In genomic region chr6:3939559-3939958, GRCh38 we compare ENCODE assay signal across 16 cellular contexts.
DNase-seq lines count a peak whose midpoint lies in the region; ATAC-seq and TF ChIP-seq lines count a peak whose summit lies in the region.
"Had no signal": no experiment of that assay in that cellular context is flagged by ENCODE, and none has a peak within 500 bp of the region (broad histone marks: within the 10 kb centered on the region; RNA-seq: fewer than 3 reads in every experiment).

No MANE protein-coding gene starts in this region.

- no peak overlapping the region for H3K14ac ChIP-seq in neuronal stem cell (ENCODE audit: low read length)

- TF ChIP-seq EP300 in SK-N-SH (IDR thresholded peaks at IDR 0.05; ENCODE audit: borderline replicate concordance in 1 of 2, low read depth in 1 of 2, low read length in 1 of 2) = no peak

- no peak overlapping the region for H3K4me3 ChIP-seq in SK-N-SH (ENCODE audit: low read depth in 2 of 2, low read length in 1 of 2)
- no peak overlapping the region for H3K4me3 ChIP-seq in Panc1 (ENCODE audit: low read depth in 2 of 2, low read length in 2 of 2)
- no peak overlapping the region for H3K4me3 ChIP-seq in neuronal stem cell (ENCODE audit: low read length in 2 of 2)
- no peak overlapping the region for H3K4me3 ChIP-seq in right atrium auricular region
- no peak overlapping the region for H3K4me3 ChIP-seq in thyroid gland (replicated peaks in 1 of 3)
- H3K4me3 ChIP-seq: BLaER1 had no signal

- CTCF ChIA-PET in SK-N-SH (lab: Yijun Ruan, JAX) (interaction anchor here (0.7 to 1.5 kb wide), 2 partner anchors 51 to 91 kb away, joined by 3 to 6 read pairs; no protein-coding TSS in a partner anchor), Panc1 (lab: Charles Lee) (no interaction called here)

- H3K9ac ChIP-seq in SK-N-SH (no peak overlapping the region), neuronal stem cell (ENCODE audit: low read depth, low read length, poor library complexity) (no peak overlapping the region)
- H3K9ac ChIP-seq: BLaER1 had no signal

- H2BK12ac ChIP-seq in neuronal stem cell (ENCODE audit: low read length) = no peak overlapping the region

- TF ChIP-seq POLR2A in thyroid gland (IDR thresholded peaks at IDR 0.05) = no peak

- WGBS in SK-N-SH (ENCODE audit: low lambda C conversion rate) = 64% methylated on average over 5 of the region's 6 CpGs
- no CpG with 5 or more reads among the region's 6 CpGs for WGBS in neuronal stem cell (ENCODE audit: extremely low coverage in 2 of 2, insufficient read length in 2 of 2, insufficient replicate concordance in 1 of 2), 2 donors
- WGBS in thyroid gland, 2 donors = 78 to 82% methylated on average over 2 to 6 of the region's 6 CpGs

- H2BK120ac ChIP-seq in neuronal stem cell (ENCODE audit: low read depth, low read length) = no peak overlapping the region

- no peak; the same call in 2 of the 3 replicates for ATAC-seq in SK-N-SH treated with all-trans-retinoic acid at 6 μM for 48 hours
- ATAC-seq in Panc1 = 0 out of 2 replicates have a peak, but pooled peaks have one; percentile 26
- ATAC-seq: CD8-positive, alpha-beta T cell had no signal

- H3K4me1 ChIP-seq in SK-N-SH (ENCODE audit: control insufficient read depth in 1 of 2, insufficient read depth in 2 of 2, low read depth in 1 of 2, low read length in 1 of 2) (peaks cover 0 to 2% of the 10 kb centered on the region in 2 experiments; a peak in 1 of 4 replicates), Panc1 (ENCODE audit: control insufficient read depth, insufficient read depth, low read length) (no peaks in the 10 kb centered on the region), neuronal stem cell (ENCODE audit: control insufficient read depth in 2 of 2, insufficient read depth in 1 of 2, low read depth in 1 of 2, low read length in 2 of 2) (no peaks in the 10 kb centered on the region), right atrium auricular region (no peaks in the 10 kb centered on the region), thyroid gland (no peaks in the 10 kb centered on the region)
- H3K4me1 ChIP-seq: BLaER1, Caco-2 had no signal

- no peak for TF ChIP-seq RAD21 in SK-N-SH (IDR thresholded peaks at IDR 0.05; ENCODE audit: low read length)

- no peak overlapping the region for H3K23ac ChIP-seq in neuronal stem cell (ENCODE audit: low read depth, low read length, poor library complexity)

- H4K20me1 ChIP-seq in SK-N-SH (ENCODE audit: insufficient read depth) = no peaks in the 10 kb centered on the region
- H4K20me1 ChIP-seq: BLaER1 had no signal

- in situ Hi-C loops in Panc1 (cut with HindIII; ENCODE audit: low pct_unique_long_range_greater_than_20kb, low sequenced_read_pairs) = no loop called here

- H3K9me2 ChIP-seq in SK-N-SH = no peaks in the 10 kb centered on the region

- H2BK15ac ChIP-seq in neuronal stem cell (ENCODE audit: low read length) = no peak overlapping the region

- H3K4ac ChIP-seq in neuronal stem cell (ENCODE audit: low read length) = no peak overlapping the region

- no peaks in the 10 kb centered on the region for H3F3A ChIP-seq in SK-N-SH (replicated peaks; ENCODE audit: insufficient read depth)

- no peak overlapping the region for H2BK5ac ChIP-seq in neuronal stem cell (ENCODE audit: low read length)

- TF ChIP-seq CTCF in SK-N-SH (IDR thresholded peaks at IDR 0.05) = no peak
- TF ChIP-seq CTCF in Panc1 (IDR thresholded peaks at IDR 0.05) = no peak
- no peak for TF ChIP-seq CTCF in right atrium auricular region (IDR thresholded peaks at IDR 0.05)
- no peak for TF ChIP-seq CTCF in thyroid gland (IDR thresholded peaks at IDR 0.05)

- no peak overlapping the region for H4K8ac ChIP-seq in neuronal stem cell (ENCODE audit: low read depth, low read length)

- H2AFZ ChIP-seq in SK-N-SH (ENCODE audit: low read depth) = no peak overlapping the region
- H2AFZ ChIP-seq in neuronal stem cell (ENCODE audit: low read length) = no peak overlapping the region

- H3K27ac ChIP-seq in SK-N-SH (ENCODE audit: low read depth in 2 of 2, low read length in 1 of 2) (no peak overlapping the region), Panc1 (ENCODE audit: low read length) (no peak overlapping the region), neuronal stem cell (replicated peaks; ENCODE audit: low read length) (no peak overlapping the region), right atrium auricular region (no peak overlapping the region), thyroid gland (no peak overlapping the region)
- H3K27ac ChIP-seq: 22Rv1, BLaER1, C4-2B had no signal

- no peak overlapping the region for H3K4me2 ChIP-seq in SK-N-SH
- no peak overlapping the region for H3K4me2 ChIP-seq in neuronal stem cell (ENCODE audit: insufficient read depth, low read length, poor library complexity, severe bottlenecking)
- H3K4me2 ChIP-seq: BLaER1 had no signal

- H4K91ac ChIP-seq in neuronal stem cell (ENCODE audit: low read depth, low read length, poor library complexity) = no peak overlapping the region

- no TSS peak for BruUV-seq in Panc1 (replicated peaks; lab: Mats Ljungman, UMichigan)

- peak; percentile 31 for DNase-seq in SK-N-SH
- DNase-seq in Panc1 (ENCODE audit: low read depth, low spot score) = no peak
- no peak for DNase-seq in neuronal stem cell (ENCODE audit: low spot score)
- no peak for DNase-seq in right atrium auricular region (ENCODE audit: low spot score)
- no peak for DNase-seq in thyroid gland
- DNase-seq: Caco-2; CD4-positive, CD25-positive, alpha-beta regulatory T cell; CD8-positive, alpha-beta T cell; DMS153; DND-41; H7; HCEC 1CT had no signal

- H3K27me3 ChIP-seq in SK-N-SH (ENCODE audit: insufficient read depth) (no peaks in the 10 kb centered on the region), Panc1 (ENCODE audit: control insufficient read depth, insufficient read depth, low read length) (no peaks in the 10 kb centered on the region), neuronal stem cell (ENCODE audit: control insufficient read depth in 3 of 3, insufficient read depth in 3 of 3, low read depth in 1 of 3, low read length in 3 of 3) (no peaks in the 10 kb centered on the region), right atrium auricular region (no peaks in the 10 kb centered on the region), thyroid gland (no peaks in the 10 kb centered on the region)
- H3K27me3 ChIP-seq: BLaER1 had no signal

- no peaks in the 10 kb centered on the region for H3K9me3 ChIP-seq in SK-N-SH
- H3K9me3 ChIP-seq in Panc1 (ENCODE audit: control insufficient read depth, insufficient read depth, low read depth, low read length) = no peaks in the 10 kb centered on the region
- H3K9me3 ChIP-seq in neuronal stem cell (replicated peaks in 1 of 2; ENCODE audit: control insufficient read depth in 2 of 2, insufficient read depth in 1 of 2, low read depth in 1 of 2, low read length in 2 of 2) = no peaks in the 10 kb centered on the region
- no peaks in the 10 kb centered on the region for H3K9me3 ChIP-seq in right atrium auricular region
- H3K9me3 ChIP-seq in thyroid gland = no peaks in the 10 kb centered on the region
- H3K9me3 ChIP-seq: BLaER1, Caco-2 had no signal

- POLR2A ChIA-PET in SK-N-SH (lab: Yijun Ruan, JAX) = no interaction called here
- POLR2A ChIA-PET in Panc1 (lab: Charles Lee) = no interaction called here

- H3K36me3 ChIP-seq in SK-N-SH (replicated peaks in 1 of 2; ENCODE audit: control insufficient read depth in 1 of 2, insufficient read depth in 2 of 2, low read length in 1 of 2) (no peaks in the 10 kb centered on the region), Panc1 (ENCODE audit: control insufficient read depth, insufficient read depth, low read length) (no peaks in the 10 kb centered on the region), neuronal stem cell (replicated peaks in 1 of 2; ENCODE audit: control insufficient read depth in 2 of 2, insufficient read depth in 2 of 2, low read length in 2 of 2) (no peaks in the 10 kb centered on the region), right atrium auricular region (no peaks in the 10 kb centered on the region), thyroid gland (no peaks in the 10 kb centered on the region)
- H3K36me3 ChIP-seq: BLaER1 had no signal

- H2AK5ac ChIP-seq in neuronal stem cell (ENCODE audit: low read depth, low read length) = no peak overlapping the region

- H3K79me2 ChIP-seq in SK-N-SH (ENCODE audit: insufficient read depth) = no peaks in the 10 kb centered on the region

- peak overlapping the region; percentile 60 for H3K18ac ChIP-seq in neuronal stem cell (ENCODE audit: low read length)

- intact Hi-C loops in Panc1 (cut with micrococcal nuclease; ENCODE audit: unreplicated experiment) = no loop called here
- intact Hi-C loops in thyroid gland (cut with DNase I) = loop anchor here (10.0 kb wide), 2 partner anchors 45 to 55 kb away; no protein-coding TSS in a partner anchor

- H3K79me1 ChIP-seq in neuronal stem cell (ENCODE audit: low read depth, low read length) = no peaks in the 10 kb centered on the region

TF ChIP-seq in SK-N-SH treated with all-trans-retinoic acid at 6 μM for 48 hours, 23 proteins besides CTCF, POLR2A, EP300 and RAD21 (continues in another document):
- TF ChIP-seq PPARA (CRISPR knock-in tag; IDR thresholded peaks at IDR 0.05; ENCODE audit: borderline replicate concordance) = no peak
- no peak for TF ChIP-seq TSHZ2 (CRISPR knock-in tag; IDR thresholded peaks at IDR 0.05)
- TF ChIP-seq ISL1 (CRISPR knock-in tag; IDR thresholded peaks at IDR 0.05) = no peak
- no peak for TF ChIP-seq GLIS3 (CRISPR knock-in tag; IDR thresholded peaks at IDR 0.05)
- no peak for TF ChIP-seq SNAI2 (CRISPR knock-in tag; IDR thresholded peaks at IDR 0.05)
